12 cellular contexts compared by ENCODE assay signal in genomic region chr7:55245271-55245723, GRCh38.
A peak's percentile ranks its signal among the peaks of the same experiment; 100 is the strongest.
DNase-seq lines count a peak whose midpoint lies in the region; ATAC-seq and TF ChIP-seq lines count a peak whose summit lies in the region.
"Had no signal": no experiment of that assay in that cellular context is flagged by ENCODE, and none has a peak within 500 bp of the region (broad histone marks: within the 10 kb centered on the region; RNA-seq: fewer than 3 reads in every experiment).

No MANE protein-coding gene starts in this region.

- no peak for ATAC-seq in GM21381 (IDR thresholded peaks at IDR 0.05; ENCODE audit: unreplicated experiment)
- no peak for ATAC-seq in GM21717 (IDR thresholded peaks at IDR 0.05; ENCODE audit: unreplicated experiment)

- no peaks in the 10 kb centered on the region for H3K27me3 ChIP-seq in SK-N-SH (ENCODE audit: insufficient read depth)
- H3K27me3 ChIP-seq: esophagus squamous epithelium had no signal

- H3F3A ChIP-seq in SK-N-SH (replicated peaks; ENCODE audit: insufficient read depth), result no peaks in the 10 kb centered on the region

- WGBS in SK-N-SH (ENCODE audit: low lambda C conversion rate), result 66% methylated on average over 11 of the region's 11 CpGs

- H2AFZ ChIP-seq in SK-N-SH (ENCODE audit: low read depth), result peak overlapping the region; percentile 33; the same call in 1 of the 2 replicates

- H3K36me3 ChIP-seq in SK-N-SH (replicated peaks in 1 of 2; ENCODE audit: control insufficient read depth in 1 of 2, insufficient read depth in 2 of 2, low read length in 1 of 2), result no peaks in the 10 kb centered on the region
- H3K36me3 ChIP-seq: esophagus squamous epithelium, left ventricle myocardium inferior had no signal

- peak overlapping the region in 1 of 2 experiments; percentile 53; a peak in 3 of 4 replicates for H3K27ac ChIP-seq in SK-N-SH (ENCODE audit: low read depth in 2 of 2, low read length in 1 of 2)
- H3K27ac ChIP-seq: esophagus squamous epithelium, left ventricle myocardium inferior had no signal

- peak overlapping the region; percentile 17; the same call in 1 of the 2 replicates for H3K4me2 ChIP-seq in SK-N-SH

- peaks cover 14 to 15% of the 10 kb centered on the region in 2 experiments for H3K4me1 ChIP-seq in SK-N-SH (ENCODE audit: control insufficient read depth in 1 of 2, insufficient read depth in 2 of 2, low read depth in 1 of 2, low read length in 1 of 2)
- H3K4me1 ChIP-seq: left ventricle myocardium inferior had no signal

- peak in 1 of 2 experiments; percentile 41; a peak in 1 of 4 replicates for TF ChIP-seq EP300 in SK-N-SH (IDR thresholded peaks at IDR 0.05; ENCODE audit: borderline replicate concordance in 1 of 2, low read depth in 1 of 2, low read length in 1 of 2)

- H3K9me3 ChIP-seq in SK-N-SH, result no peaks in the 10 kb centered on the region
- H3K9me3 ChIP-seq: esophagus squamous epithelium, left ventricle myocardium inferior had no signal

- TF ChIP-seq RAD21 in SK-N-SH (IDR thresholded peaks at IDR 0.05; ENCODE audit: low read length), result no peak

- TF ChIP-seq CTCF in SK-N-SH (IDR thresholded peaks at IDR 0.05) (no peak), fibroblast of pulmonary artery (IDR thresholded peaks at IDR 0.05; ENCODE audit: low read length, missing control alignments) (no peak)

- no peaks in the 10 kb centered on the region for H3K79me2 ChIP-seq in SK-N-SH (ENCODE audit: insufficient read depth)

- no peaks in the 10 kb centered on the region for H4K20me1 ChIP-seq in SK-N-SH (ENCODE audit: insufficient read depth)

- no peak overlapping the region for H3K9ac ChIP-seq in SK-N-SH

- H3K4me3 ChIP-seq in SK-N-SH (ENCODE audit: low read depth in 2 of 2, low read length in 1 of 2), result no peak overlapping the region
- no peak overlapping the region for H3K4me3 ChIP-seq in fibroblast of pulmonary artery (replicated peaks; ENCODE audit: low read depth, low read length)
- H3K4me3 ChIP-seq: esophagus squamous epithelium, left ventricle myocardium inferior had no signal

- DNase-seq in GM04504 (ENCODE audit: low read depth), result peak; percentile 60
- no peak for DNase-seq in SK-N-SH
- peak; percentile 48 for DNase-seq in fibroblast of pulmonary artery (ENCODE audit: low read depth)
- DNase-seq in retina, result peak; percentile 67
- DNase-seq in activated naive CD4-positive, alpha-beta T cell (lab: John Stamatoyannopoulos, UW), result no peak
- no peak for DNase-seq in cortex of kidney (lab: John Stamatoyannopoulos, UW)
- DNase-seq: activated CD8-positive, alpha-beta memory T cell treated with anti-CD3 and anti-CD28 coated beads, Interleukin-2, amount 50 U/mL, for 4 hours; aorta; esophagus squamous epithelium; left ventricle myocardium inferior had no signal

- H3K9me2 ChIP-seq in SK-N-SH, result no peaks in the 10 kb centered on the region

- CTCF ChIA-PET in SK-N-SH (lab: Yijun Ruan, JAX), result interaction anchor here (0.8 to 16.7 kb wide), 4 partner anchors 9 to 461 kb away, joined by 3 to 1068 read pairs (median 54); no protein-coding TSS in a partner anchor

- POLR2A ChIA-PET in SK-N-SH (lab: Yijun Ruan, JAX), result interaction anchor here (0.7 kb wide), 1 partner anchor 351 kb away, joined by 3 read pairs; no protein-coding TSS in a partner anchor

TF ChIP-seq in SK-N-SH, 30 proteins besides CTCF, POLR2A, EP300 and RAD21 (continues in another document):
- no peak for TF ChIP-seq USF2 (IDR thresholded peaks at IDR 0.05; ENCODE audit: borderline replicate concordance, low read depth, low read length)
- TF ChIP-seq FOXM1 (IDR thresholded peaks at IDR 0.05; ENCODE audit: low read depth), result 0 out of 2 replicates have a peak, but pooled peaks have one; percentile 8
- TF ChIP-seq MEF2A (IDR thresholded peaks at IDR 0.05; ENCODE audit: borderline replicate concordance, low read depth), result no peak
- no peak for TF ChIP-seq SMC3 (IDR thresholded peaks at IDR 0.05; ENCODE audit: low read depth, low read length)
- no peak for TF ChIP-seq POLR2AphosphoS5 (IDR thresholded peaks at IDR 0.05; ENCODE audit: low read depth, low read length)
- TF ChIP-seq SIN3A (IDR thresholded peaks at IDR 0.05; ENCODE audit: borderline replicate concordance, low read depth, low read length), result no peak
- no peak for TF ChIP-seq CHD2 (IDR thresholded peaks at IDR 0.05; ENCODE audit: low read length, partially characterized antibody)
- TF ChIP-seq NFIC (IDR thresholded peaks at IDR 0.05; ENCODE audit: borderline replicate concordance), result peak; percentile 49; the same call in 1 of the 2 replicates
- no peak for TF ChIP-seq YY1 (IDR thresholded peaks at IDR 0.05; ENCODE audit: low read depth)
- peak; percentile 50 for TF ChIP-seq JUND (IDR thresholded peaks at IDR 0.05)
- TF ChIP-seq ZBTB33 (IDR thresholded peaks at IDR 0.05; ENCODE audit: borderline replicate concordance, low read depth), result no peak
- TF ChIP-seq GATA2 (CRISPR knock-in tag; IDR thresholded peaks at IDR 0.05), result no peak
- peak; percentile 81 for TF ChIP-seq FOSL2 (IDR thresholded peaks at IDR 0.05; ENCODE audit: borderline replicate concordance, low read depth)
- TF ChIP-seq RXRA (IDR thresholded peaks at IDR 0.05; ENCODE audit: borderline replicate concordance, low read depth), result no peak
- TF ChIP-seq ELF1 (IDR thresholded peaks at IDR 0.05), result no peak
- TF ChIP-seq REST (IDR thresholded peaks at IDR 0.05; ENCODE audit: low read depth, low read length), result no peak
- no peak; the same call in 1 of the 2 replicates for TF ChIP-seq USF1 (IDR thresholded peaks at IDR 0.05; ENCODE audit: borderline replicate concordance, low read depth)
- TF ChIP-seq RCOR1 (IDR thresholded peaks at IDR 0.05; ENCODE audit: low read length), result no peak
- peak; percentile 71; the same call in 1 of the 2 replicates for TF ChIP-seq TEAD4 (IDR thresholded peaks at IDR 0.05; ENCODE audit: borderline replicate concordance, insufficient read depth)
- TF ChIP-seq MXI1 (IDR thresholded peaks at IDR 0.05; ENCODE audit: low read depth, low read length), result no peak
- no peak for TF ChIP-seq RFX5 (IDR thresholded peaks at IDR 0.05; ENCODE audit: low read length)
- TF ChIP-seq GABPA (IDR thresholded peaks at IDR 0.05; ENCODE audit: low read depth), result peak; percentile 13; the same call in 1 of the 2 replicates

Comparison
In these comparisons a context has a peak if more than half of its experiments do, and no peak if none do; other contexts are left out.
1. DNase-seq: peak in GM04504 (single experiment), fibroblast of pulmonary artery (single experiment) and retina (single experiment); none in SK-N-SH (single experiment), activated naive CD4-positive, alpha-beta T cell (0 of 4) and cortex of kidney (single experiment).